In genomic region chr5:14167211-14167845, GRCh38 we compare ENCODE assay signal across 8 cellular contexts. TPM values are rescaled to one million over a fixed set of nuclear protein-coding genes. Genes with fewer than 3 reads are reported as not detected.
DNase-seq lines count a peak whose midpoint lies in the region; ATAC-seq, FAIRE-seq and TF ChIP-seq lines count a peak whose summit lies in the region.

No MANE protein-coding gene starts in this region.

- H3K27ac ChIP-seq in Peyer's patch: peak overlapping the region in 2 of 4 donors; percentile 4 to 61

- TF ChIP-seq CTCF in Peyer's patch (IDR thresholded peaks at IDR 0.05): no peak

- H3K36me3 ChIP-seq in Peyer's patch: no peaks in the 10 kb centered on the region

- FAIRE-seq in H54 (lab: Jason Lieb, UNC): peak; percentile 43

- peak; percentile 24 for ATAC-seq in left lobe of liver

- H3K4me1 ChIP-seq in Peyer's patch: peaks cover 0 to 20% (median 6%) of the 10 kb centered on the region in 4 donors

- no peaks in the 10 kb centered on the region for H3K27me3 ChIP-seq in Peyer's patch

- H3K4me3 ChIP-seq in Peyer's patch: no peak overlapping the region

- H3K9me3 ChIP-seq in Peyer's patch: no peaks in the 10 kb centered on the region

- TF ChIP-seq POLR2A in H54 (IDR thresholded peaks at IDR 0.05; ENCODE audit: low read depth, low read length): no peak
- TF ChIP-seq POLR2A in Peyer's patch (IDR thresholded peaks at IDR 0.05): no peak

- DNase-seq in DMS53 (lab: John Stamatoyannopoulos, UW): peak; percentile 71
- no peak for DNase-seq in H54 (ENCODE audit: insufficient read length, low spot score)
- DNase-seq in RPMI7951 (ENCODE audit: low read depth): peak; percentile 75
- no peak for DNase-seq in left lobe of liver (ENCODE audit: low spot score)
- DNase-seq in Peyer's patch: no peak
- DNase-seq in stimulated activated CD4-positive, alpha-beta T cell treated with anti-CD3 and anti-CD28 coated beads, Interleukin-4, amount 100 ng/mL, for 4 hours: no peak
- no peak for DNase-seq in stimulated activated CD4-positive, alpha-beta T cell treated with anti-CD3 and anti-CD28 coated beads, Interleukin-2, amount 100 ng/mL, for 48 hours
- DNase-seq in hypothalamus (lab: John Stamatoyannopoulos, UW): no peak

RNA-seq across cellular contexts. Expression of gene TRIO, which starts 24.2 kb away (rescaled TPM):
- 34.0 and 46.8 TPM in 2 replicates for total RNA-seq in RPMI7951 (2014; rRNA removed; shearing (Covaris generic))
- total RNA-seq in left lobe of liver (34.9 TPM), Peyer's patch (100 to 1,000 TPM; 171 to 456 (median 340) TPM)

Comparison
In these comparisons a context has a peak if more than half of its experiments do, and no peak if none do; other contexts are left out.
1. DNase-seq: peak in DMS53 (single experiment) and RPMI7951 (single experiment); none in H54 (single experiment), left lobe of liver (single experiment), Peyer's patch (0 of 3), stimulated activated CD4-positive, alpha-beta T cell treated with anti-CD3 and anti-CD28 coated beads, Interleukin-4, amount 100 ng/mL, for 4 hours (0 of 2), stimulated activated CD4-positive, alpha-beta T cell treated with anti-CD3 and anti-CD28 coated beads, Interleukin-2, amount 100 ng/mL, for 48 hours (0 of 2) and hypothalamus (0 of 51).